In the genomic region with DNA sequence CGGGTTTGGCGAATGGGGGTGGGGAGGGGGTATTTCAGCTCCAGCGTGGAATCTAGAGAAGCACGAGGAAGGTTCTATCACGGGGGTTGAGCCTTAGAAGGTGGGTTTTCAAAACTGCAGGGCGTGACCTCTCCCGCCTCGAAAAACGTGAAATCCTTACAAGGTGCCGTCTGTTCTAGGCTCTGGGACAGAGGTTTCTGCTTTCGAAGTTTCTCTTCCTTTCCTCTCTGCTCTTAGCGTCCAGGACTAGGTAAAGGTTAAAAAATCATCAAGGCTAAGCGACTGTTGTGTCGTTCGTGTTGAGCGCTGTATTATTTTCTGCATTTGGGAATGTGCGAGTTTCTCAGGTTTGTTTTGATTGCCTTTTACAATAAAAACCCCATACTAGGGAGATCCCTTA, we compare ENCODE assay signal across 8 cellular contexts. TPM values are rescaled to one million over a fixed set of nuclear protein-coding genes. Genes with fewer than 3 reads are reported as not detected.
DNase-seq lines count a peak whose midpoint lies in the region; ATAC-seq and TF ChIP-seq lines count a peak whose summit lies in the region.

No MANE protein-coding gene starts in this region.

- H3K4me2 ChIP-seq in GM23338, result peak overlapping the region; percentile 80

- intact Hi-C loops in activated CD4-positive, alpha-beta memory T cell treated with anti-CD3 and anti-CD28 coated beads for 36 hours (cut with micrococcal nuclease), result loop anchor here (5.0 to 10.0 kb wide), 3 partner anchors 91 to 346 kb away; a partner anchor contains a TSS
- intact Hi-C loops in right cardiac atrium (cut with DNase I), result loop anchor here in 1 of 4 donors (10.0 kb wide), 1 partner anchor 114 kb away; no protein-coding TSS in a partner anchor

- H3K36me3 ChIP-seq in GM23338 (ENCODE audit: insufficient read depth), result no peaks in the 10 kb centered on the region

- H4K20me1 ChIP-seq in GM23338 (replicated peaks; ENCODE audit: insufficient read depth), result no peaks in the 10 kb centered on the region; the same call in 1 of the 2 replicates

- H3K4me1 Mint-ChIP-seq in GM23338, result peaks cover 14% of the 10 kb centered on the region
- peaks cover 38% of the 10 kb centered on the region for H3K4me1 Mint-ChIP-seq in activated CD4-positive, alpha-beta memory T cell treated with anti-CD3 and anti-CD28 coated beads for 36 hours (ENCODE audit: low read depth)

- no peaks in the 10 kb centered on the region for H3K36me3 Mint-ChIP-seq in GM23338 (ENCODE audit: low read depth)
- H3K36me3 Mint-ChIP-seq in activated CD4-positive, alpha-beta memory T cell treated with anti-CD3 and anti-CD28 coated beads for 36 hours, result no peaks in the 10 kb centered on the region

- no peaks in the 10 kb centered on the region for H3F3A ChIP-seq in GM23338 (replicated peaks; ENCODE audit: low read depth)

- ATAC-seq in GM23338 (peak; percentile 25), right cardiac atrium (no peak), GM21447 (IDR thresholded peaks at IDR 0.05; ENCODE audit: unreplicated experiment) (no peak), HG03159 (IDR thresholded peaks at IDR 0.05; ENCODE audit: unreplicated experiment) (no peak)

- no peak for TF ChIP-seq CTCF in GM23338 (conservative IDR thresholded peaks at IDR 0.05; ENCODE audit: low read depth in 2 of 2)

- H3K27me3 Mint-ChIP-seq in GM23338 (ENCODE audit: insufficient read depth, low read depth, poor library complexity), result peaks cover 18% of the 10 kb centered on the region
- no peaks in the 10 kb centered on the region for H3K27me3 Mint-ChIP-seq in activated CD4-positive, alpha-beta memory T cell treated with anti-CD3 and anti-CD28 coated beads for 36 hours

- peak overlapping the region; percentile 75 for H3K4me3 Mint-ChIP-seq in GM23338
- H3K4me3 Mint-ChIP-seq in activated CD4-positive, alpha-beta memory T cell treated with anti-CD3 and anti-CD28 coated beads for 36 hours, result peak overlapping the region; percentile 57

- no peaks in the 10 kb centered on the region for H3K9me3 ChIP-seq in right cardiac atrium (ENCODE audit: control insufficient read depth, low read length)

- no peaks in the 10 kb centered on the region for H3K9me2 ChIP-seq in GM23338 (ENCODE audit: insufficient read depth)

- H3K27me3 ChIP-seq in GM23338 (ENCODE audit: insufficient read depth), result peaks cover 23% of the 10 kb centered on the region
- no peaks in the 10 kb centered on the region for H3K27me3 ChIP-seq in right cardiac atrium (ENCODE audit: control insufficient read depth, insufficient read depth)

- 4% methylated on average over 17 of the region's 17 CpGs for WGBS in right cardiac atrium

- DNase-seq in GM23338 (ENCODE audit: low spot score), result peak; percentile 17
- no peak for DNase-seq in activated CD4-positive, alpha-beta memory T cell treated with anti-CD3 and anti-CD28 coated beads for 36 hours
- DNase-seq in right cardiac atrium, result no peak
- no peak for DNase-seq in skeletal muscle cell (ENCODE audit: low read depth)
- DNase-seq in amygdala (lab: John Stamatoyannopoulos, UW), result no peak
- DNase-seq in LoVo (ENCODE audit: low spot score), result no peak

- H3K4me1 ChIP-seq in GM23338 (ENCODE audit: insufficient read depth) (peaks cover 7% of the 10 kb centered on the region), right cardiac atrium (ENCODE audit: control insufficient read depth, insufficient read depth, low read length) (no peaks in the 10 kb centered on the region)

- H3K27ac ChIP-seq in GM23338 (ENCODE audit: low read depth) (no peak overlapping the region), right cardiac atrium (ENCODE audit: low read length) (peak overlapping the region; percentile 62)

- CTCF ChIA-PET in activated CD4-positive, alpha-beta memory T cell treated with anti-CD3 and anti-CD28 coated beads for 36 hours (lab: Charles Lee), result no interaction called here

- H3K4me3 ChIP-seq in GM23338 (peak overlapping the region; percentile 59), right cardiac atrium (ENCODE audit: low read length) (peak overlapping the region; percentile 58), skeletal muscle cell (ENCODE audit: low read depth, low read length) (peak overlapping the region; percentile 56)

- peaks cover 3% of the 10 kb centered on the region; the same call in 1 of the 3 replicates for H3K9me3 Mint-ChIP-seq in GM23338
- H3K9me3 Mint-ChIP-seq in activated CD4-positive, alpha-beta memory T cell treated with anti-CD3 and anti-CD28 coated beads for 36 hours, result no peaks in the 10 kb centered on the region

- peaks cover 47% of the 10 kb centered on the region for H3K79me2 ChIP-seq in GM23338 (replicated peaks; ENCODE audit: insufficient read depth)

- POLR2A ChIA-PET in activated CD4-positive, alpha-beta memory T cell treated with anti-CD3 and anti-CD28 coated beads for 36 hours (lab: Charles Lee), result no interaction called here

- no peak overlapping the region for H2AFZ ChIP-seq in GM23338

- no peak overlapping the region for H3K27ac Mint-ChIP-seq in GM23338
- H3K27ac Mint-ChIP-seq in activated CD4-positive, alpha-beta memory T cell treated with anti-CD3 and anti-CD28 coated beads for 36 hours, result no peak overlapping the region

TF ChIP-seq in GM23338, 12 proteins besides CTCF, POLR2A, EP300 and RAD21:
- TF ChIP-seq ZNF331 (CRISPR knock-in tag; IDR thresholded peaks at IDR 0.05; ENCODE audit: low read depth), result no peak
- TF ChIP-seq, protein P1, sequence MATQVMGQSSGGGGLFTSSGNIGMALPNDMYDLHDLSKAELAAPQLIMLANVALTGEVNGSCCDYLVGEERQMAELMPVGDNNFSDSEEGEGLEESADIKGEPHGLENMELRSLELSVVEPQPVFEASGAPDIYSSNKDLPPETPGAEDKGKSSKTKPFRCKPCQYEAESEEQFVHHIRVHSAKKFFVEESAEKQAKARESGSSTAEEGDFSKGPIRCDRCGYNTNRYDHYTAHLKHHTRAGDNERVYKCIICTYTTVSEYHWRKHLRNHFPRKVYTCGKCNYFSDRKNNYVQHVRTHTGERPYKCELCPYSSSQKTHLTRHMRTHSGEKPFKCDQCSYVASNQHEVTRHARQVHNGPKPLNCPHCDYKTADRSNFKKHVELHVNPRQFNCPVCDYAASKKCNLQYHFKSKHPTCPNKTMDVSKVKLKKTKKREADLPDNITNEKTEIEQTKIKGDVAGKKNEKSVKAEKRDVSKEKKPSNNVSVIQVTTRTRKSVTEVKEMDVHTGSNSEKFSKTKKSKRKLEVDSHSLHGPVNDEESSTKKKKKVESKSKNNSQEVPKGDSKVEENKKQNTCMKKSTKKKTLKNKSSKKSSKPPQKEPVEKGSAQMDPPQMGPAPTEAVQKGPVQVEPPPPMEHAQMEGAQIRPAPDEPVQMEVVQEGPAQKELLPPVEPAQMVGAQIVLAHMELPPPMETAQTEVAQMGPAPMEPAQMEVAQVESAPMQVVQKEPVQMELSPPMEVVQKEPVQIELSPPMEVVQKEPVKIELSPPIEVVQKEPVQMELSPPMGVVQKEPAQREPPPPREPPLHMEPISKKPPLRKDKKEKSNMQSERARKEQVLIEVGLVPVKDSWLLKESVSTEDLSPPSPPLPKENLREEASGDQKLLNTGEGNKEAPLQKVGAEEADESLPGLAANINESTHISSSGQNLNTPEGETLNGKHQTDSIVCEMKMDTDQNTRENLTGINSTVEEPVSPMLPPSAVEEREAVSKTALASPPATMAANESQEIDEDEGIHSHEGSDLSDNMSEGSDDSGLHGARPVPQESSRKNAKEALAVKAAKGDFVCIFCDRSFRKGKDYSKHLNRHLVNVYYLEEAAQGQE (IDR thresholded peaks at IDR 0.05; ENCODE audit: unreplicated experiment), result no peak
- TF ChIP-seq CREB1 (CRISPR knock-in tag; IDR thresholded peaks at IDR 0.05; ENCODE audit: low read depth), result no peak
- TF ChIP-seq JUNB (IDR thresholded peaks at IDR 0.05; ENCODE audit: unreplicated experiment), result no peak
- TF ChIP-seq EZH2phosphoT487 (IDR thresholded peaks at IDR 0.05; ENCODE audit: unreplicated experiment), result no peak

RNA-seq across cellular contexts. Expression of a gene that starts 1.1 kb away (rescaled TPM):
- 60.4 and 72.1 TPM in 2 replicates for total RNA-seq in GM23338 (2014; rRNA removed; shearing (Covaris generic))
- polyA plus RNA-seq in GM23338 (2016; fragmentation: Nextera tagmentation; extraction: Ambion mirVana) (43.5 and 47.9 TPM in 2 replicates), right cardiac atrium (442 TPM)
- total RNA-seq in activated CD4-positive, alpha-beta memory T cell treated with anti-CD3 and anti-CD28 coated beads for 36 hours, result 10 to 100 TPM; 33.9 to 37.5 TPM
- total RNA-seq in right cardiac atrium, result 100 to 1,000 TPM; 255 to 871 (median 312) TPM
